1 cellular context compared by ENCODE assay signal in genomic region chr2:146262606-146263005, GRCh38.
TF ChIP-seq lines count a peak whose summit lies in the region.

No MANE protein-coding gene starts in this region.

TF ChIP-seq in HepG2, 621 proteins besides CTCF, POLR2A, EP300 and RAD21 (continued from another document):
- no peak for TF ChIP-seq HNF1A (IDR thresholded peaks at IDR 0.05; ENCODE audit: low read depth)
- no peak for TF ChIP-seq HNF1A (CRISPR knock-in tag; IDR thresholded peaks at IDR 0.05; ENCODE audit: borderline replicate concordance)
- no peak for TF ChIP-seq GZF1 (CRISPR knock-in tag; IDR thresholded peaks at IDR 0.05)
